1 cellular context compared by ENCODE assay signal in the genomic region with DNA sequence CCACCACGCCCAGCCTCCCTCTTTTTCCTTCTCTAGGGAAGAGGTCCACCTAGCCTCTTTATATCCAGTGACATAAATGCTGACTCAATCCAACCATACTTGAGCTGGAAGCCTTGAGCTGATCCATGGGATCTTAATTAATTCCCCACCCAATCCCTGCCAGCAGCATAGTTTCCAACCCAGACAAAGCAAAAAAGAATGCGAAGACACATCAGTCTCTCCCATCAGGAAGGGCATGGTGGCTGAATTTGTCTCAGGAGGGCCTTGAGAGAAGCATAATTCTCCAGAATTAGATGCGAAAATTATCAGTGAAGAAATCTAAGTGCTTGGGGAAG.
A peak's percentile ranks its signal among the peaks of the same experiment; 100 is the strongest.
TF ChIP-seq lines count a peak whose summit lies in the region.

No MANE protein-coding gene starts in this region.

TF ChIP-seq in HepG2, 621 proteins besides CTCF, POLR2A, EP300 and RAD21 (continued from another document and continues in another):
- TF ChIP-seq, protein P1, sequence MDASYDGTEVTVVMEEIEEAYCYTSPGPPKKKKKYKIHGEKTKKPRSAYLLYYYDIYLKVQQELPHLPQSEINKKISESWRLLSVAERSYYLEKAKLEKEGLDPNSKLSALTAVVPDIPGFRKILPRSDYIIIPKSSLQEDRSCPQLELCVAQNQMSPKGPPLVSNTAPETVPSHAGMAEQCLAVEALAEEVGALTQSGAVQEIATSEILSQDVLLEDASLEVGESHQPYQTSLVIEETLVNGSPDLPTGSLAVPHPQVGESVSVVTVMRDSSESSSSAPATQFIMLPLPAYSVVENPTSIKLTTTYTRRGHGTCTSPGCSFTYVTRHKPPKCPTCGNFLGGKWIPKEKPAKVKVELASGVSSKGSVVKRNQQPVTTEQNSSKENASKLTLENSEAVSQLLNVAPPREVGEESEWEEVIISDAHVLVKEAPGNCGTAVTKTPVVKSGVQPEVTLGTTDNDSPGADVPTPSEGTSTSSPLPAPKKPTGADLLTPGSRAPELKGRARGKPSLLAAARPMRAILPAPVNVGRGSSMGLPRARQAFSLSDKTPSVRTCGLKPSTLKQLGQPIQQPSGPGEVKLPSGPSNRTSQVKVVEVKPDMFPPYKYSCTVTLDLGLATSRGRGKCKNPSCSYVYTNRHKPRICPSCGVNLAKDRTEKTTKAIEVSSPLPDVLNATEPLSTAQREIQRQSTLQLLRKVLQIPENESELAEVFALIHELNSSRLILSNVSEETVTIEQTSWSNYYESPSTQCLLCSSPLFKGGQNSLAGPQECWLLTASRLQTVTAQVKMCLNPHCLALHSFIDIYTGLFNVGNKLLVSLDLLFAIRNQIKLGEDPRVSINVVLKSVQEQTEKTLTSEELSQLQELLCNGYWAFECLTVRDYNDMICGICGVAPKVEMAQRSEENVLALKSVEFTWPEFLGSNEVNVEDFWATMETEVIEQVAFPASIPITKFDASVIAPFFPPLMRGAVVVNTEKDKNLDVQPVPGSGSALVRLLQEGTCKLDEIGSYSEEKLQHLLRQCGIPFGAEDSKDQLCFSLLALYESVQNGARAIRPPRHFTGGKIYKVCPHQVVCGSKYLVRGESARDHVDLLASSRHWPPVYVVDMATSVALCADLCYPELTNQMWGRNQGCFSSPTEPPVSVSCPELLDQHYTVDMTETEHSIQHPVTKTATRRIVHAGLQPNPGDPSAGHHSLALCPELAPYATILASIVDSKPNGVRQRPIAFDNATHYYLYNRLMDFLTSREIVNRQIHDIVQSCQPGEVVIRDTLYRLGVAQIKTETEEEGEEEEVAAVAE (CRISPR knock-in tag; IDR thresholded peaks at IDR 0.05; ENCODE audit: borderline replicate concordance), result no peak
- TF ChIP-seq ZNF839 (CRISPR knock-in tag; IDR thresholded peaks at IDR 0.05; ENCODE audit: borderline replicate concordance) (no peak), PTBP1 (IDR thresholded peaks at IDR 0.05; ENCODE audit: low read depth, low read length, poor library complexity, severe bottlenecking) (no peak), ZNF724P (CRISPR knock-in tag; IDR thresholded peaks at IDR 0.05; ENCODE audit: borderline replicate concordance) (no peak), KLF12 (CRISPR knock-in tag; IDR thresholded peaks at IDR 0.05; ENCODE audit: borderline replicate concordance) (no peak), TRIM24 (CRISPR knock-in tag; IDR thresholded peaks at IDR 0.05) (no peak), ZNF569 (CRISPR knock-in tag; IDR thresholded peaks at IDR 0.05; ENCODE audit: borderline replicate concordance) (no peak), SYNCRIP (IDR thresholded peaks at IDR 0.05; ENCODE audit: insufficient read depth, low read depth, low read length) (no peak), ZNF563 (CRISPR knock-in tag; IDR thresholded peaks at IDR 0.05) (no peak), SAP130 (CRISPR knock-in tag; IDR thresholded peaks at IDR 0.05; ENCODE audit: low read depth) (no peak), GZF1 (CRISPR knock-in tag; IDR thresholded peaks at IDR 0.05) (no peak), ZNF564 (CRISPR knock-in tag; IDR thresholded peaks at IDR 0.05) (no peak), ZNF737 (CRISPR knock-in tag; IDR thresholded peaks at IDR 0.05; ENCODE audit: borderline replicate concordance) (no peak), ETV6 (CRISPR knock-in tag; conservative IDR thresholded peaks at IDR 0.05) (no peak), ZNF615 (CRISPR knock-in tag; IDR thresholded peaks at IDR 0.05; ENCODE audit: borderline replicate concordance) (0 out of 2 replicates have a peak, but pooled peaks have one; percentile 41), SIN3B (IDR thresholded peaks at IDR 0.05; ENCODE audit: low read length) (no peak), KLF9 (CRISPR knock-in tag; IDR thresholded peaks at IDR 0.05; ENCODE audit: low read depth) (no peak), ZNF3 (CRISPR knock-in tag; IDR thresholded peaks at IDR 0.05) (no peak), ZFP37 (CRISPR knock-in tag; IDR thresholded peaks at IDR 0.05; ENCODE audit: borderline replicate concordance) (no peak), ZNF772 (CRISPR knock-in tag; IDR thresholded peaks at IDR 0.05) (no peak), NPAS2 (CRISPR knock-in tag; IDR thresholded peaks at IDR 0.05; ENCODE audit: borderline replicate concordance) (no peak), FOXA1 (IDR thresholded peaks at IDR 0.05) (no peak), FOXA1 (CRISPR knock-in tag; IDR thresholded peaks at IDR 0.05) (no peak), ZSCAN31 (CRISPR knock-in tag; IDR thresholded peaks at IDR 0.05; ENCODE audit: low read depth) (no peak), GABPB1 (CRISPR knock-in tag; IDR thresholded peaks at IDR 0.05) (no peak), CC2D1A (CRISPR knock-in tag; IDR thresholded peaks at IDR 0.05) (no peak), ZFP36 (IDR thresholded peaks at IDR 0.05; ENCODE audit: borderline replicate concordance, low read depth, low read length, partially characterized antibody) (no peak), TBX2 (CRISPR knock-in tag; IDR thresholded peaks at IDR 0.05; ENCODE audit: borderline replicate concordance) (no peak), CHD4 (IDR thresholded peaks at IDR 0.05; ENCODE audit: borderline replicate concordance, low read length) (peak; percentile 99), ZNF589 (CRISPR knock-in tag; conservative IDR thresholded peaks at IDR 0.05) (no peak), LCORL (IDR thresholded peaks at IDR 0.05) (no peak), LCORL (CRISPR knock-in tag; IDR thresholded peaks at IDR 0.05) (0 out of 2 replicates have a peak, but pooled peaks have one; percentile 14)
- TF ChIP-seq, protein P2, sequence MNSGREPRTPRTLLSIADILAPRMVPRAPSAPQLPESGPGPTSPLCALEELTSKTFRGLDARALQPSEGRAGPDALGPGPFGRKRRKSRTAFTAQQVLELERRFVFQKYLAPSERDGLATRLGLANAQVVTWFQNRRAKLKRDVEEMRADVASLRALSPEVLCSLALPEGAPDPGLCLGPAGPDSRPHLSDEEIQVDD (CRISPR knock-in tag; IDR thresholded peaks at IDR 0.05; ENCODE audit: borderline replicate concordance), result no peak
- TF ChIP-seq, protein P3, sequence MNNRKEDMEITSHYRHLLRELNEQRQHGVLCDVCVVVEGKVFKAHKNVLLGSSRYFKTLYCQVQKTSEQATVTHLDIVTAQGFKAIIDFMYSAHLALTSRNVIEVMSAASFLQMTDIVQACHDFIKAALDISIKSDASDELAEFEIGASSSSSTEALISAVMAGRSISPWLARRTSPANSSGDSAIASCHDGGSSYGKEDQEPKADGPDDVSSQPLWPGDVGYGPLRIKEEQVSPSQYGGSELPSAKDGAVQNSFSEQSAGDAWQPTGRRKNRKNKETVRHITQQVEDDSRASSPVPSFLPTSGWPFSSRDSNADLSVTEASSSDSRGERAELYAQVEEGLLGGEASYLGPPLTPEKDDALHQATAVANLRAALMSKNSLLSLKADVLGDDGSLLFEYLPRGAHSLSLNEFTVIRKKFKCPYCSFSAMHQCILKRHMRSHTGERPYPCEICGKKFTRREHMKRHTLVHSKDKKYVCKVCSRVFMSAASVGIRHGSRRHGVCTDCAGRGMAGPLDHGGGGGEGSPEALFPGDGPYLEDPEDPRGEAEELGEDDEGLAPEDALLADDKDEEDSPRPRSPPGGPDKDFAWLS (CRISPR knock-in tag; IDR thresholded peaks at IDR 0.05; ENCODE audit: borderline replicate concordance), result no peak
- TF ChIP-seq, protein P4, sequence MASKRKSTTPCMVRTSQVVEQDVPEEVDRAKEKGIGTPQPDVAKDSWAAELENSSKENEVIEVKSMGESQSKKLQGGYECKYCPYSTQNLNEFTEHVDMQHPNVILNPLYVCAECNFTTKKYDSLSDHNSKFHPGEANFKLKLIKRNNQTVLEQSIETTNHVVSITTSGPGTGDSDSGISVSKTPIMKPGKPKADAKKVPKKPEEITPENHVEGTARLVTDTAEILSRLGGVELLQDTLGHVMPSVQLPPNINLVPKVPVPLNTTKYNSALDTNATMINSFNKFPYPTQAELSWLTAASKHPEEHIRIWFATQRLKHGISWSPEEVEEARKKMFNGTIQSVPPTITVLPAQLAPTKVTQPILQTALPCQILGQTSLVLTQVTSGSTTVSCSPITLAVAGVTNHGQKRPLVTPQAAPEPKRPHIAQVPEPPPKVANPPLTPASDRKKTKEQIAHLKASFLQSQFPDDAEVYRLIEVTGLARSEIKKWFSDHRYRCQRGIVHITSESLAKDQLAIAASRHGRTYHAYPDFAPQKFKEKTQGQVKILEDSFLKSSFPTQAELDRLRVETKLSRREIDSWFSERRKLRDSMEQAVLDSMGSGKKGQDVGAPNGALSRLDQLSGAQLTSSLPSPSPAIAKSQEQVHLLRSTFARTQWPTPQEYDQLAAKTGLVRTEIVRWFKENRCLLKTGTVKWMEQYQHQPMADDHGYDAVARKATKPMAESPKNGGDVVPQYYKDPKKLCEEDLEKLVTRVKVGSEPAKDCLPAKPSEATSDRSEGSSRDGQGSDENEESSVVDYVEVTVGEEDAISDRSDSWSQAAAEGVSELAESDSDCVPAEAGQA (IDR thresholded peaks at IDR 0.05; ENCODE audit: low read depth), result no peak
- TF ChIP-seq, protein P4 (CRISPR knock-in tag; IDR thresholded peaks at IDR 0.05; ENCODE audit: borderline replicate concordance), result no peak
- TF ChIP-seq, protein P5, sequence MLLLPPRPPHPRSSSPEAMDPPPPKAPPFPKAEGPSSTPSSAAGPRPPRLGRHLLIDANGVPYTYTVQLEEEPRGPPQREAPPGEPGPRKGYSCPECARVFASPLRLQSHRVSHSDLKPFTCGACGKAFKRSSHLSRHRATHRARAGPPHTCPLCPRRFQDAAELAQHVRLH (CRISPR knock-in tag; IDR thresholded peaks at IDR 0.05; ENCODE audit: borderline replicate concordance, low read depth), result no peak
- TF ChIP-seq, protein P6, sequence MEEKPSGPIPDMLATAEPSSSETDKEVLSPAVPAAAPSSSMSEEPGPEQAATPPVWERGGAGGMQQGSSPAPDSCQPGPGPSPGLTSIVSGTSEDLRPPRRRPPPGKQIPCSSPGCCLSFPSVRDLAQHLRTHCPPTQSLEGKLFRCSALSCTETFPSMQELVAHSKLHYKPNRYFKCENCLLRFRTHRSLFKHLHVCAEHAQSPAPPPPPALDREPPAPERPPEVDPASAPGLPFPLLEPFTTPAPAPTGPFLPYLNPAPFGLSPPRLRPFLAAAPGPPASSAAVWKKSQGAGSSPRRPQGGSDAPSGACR (CRISPR knock-in tag; IDR thresholded peaks at IDR 0.05), result no peak
- TF ChIP-seq, protein P7, sequence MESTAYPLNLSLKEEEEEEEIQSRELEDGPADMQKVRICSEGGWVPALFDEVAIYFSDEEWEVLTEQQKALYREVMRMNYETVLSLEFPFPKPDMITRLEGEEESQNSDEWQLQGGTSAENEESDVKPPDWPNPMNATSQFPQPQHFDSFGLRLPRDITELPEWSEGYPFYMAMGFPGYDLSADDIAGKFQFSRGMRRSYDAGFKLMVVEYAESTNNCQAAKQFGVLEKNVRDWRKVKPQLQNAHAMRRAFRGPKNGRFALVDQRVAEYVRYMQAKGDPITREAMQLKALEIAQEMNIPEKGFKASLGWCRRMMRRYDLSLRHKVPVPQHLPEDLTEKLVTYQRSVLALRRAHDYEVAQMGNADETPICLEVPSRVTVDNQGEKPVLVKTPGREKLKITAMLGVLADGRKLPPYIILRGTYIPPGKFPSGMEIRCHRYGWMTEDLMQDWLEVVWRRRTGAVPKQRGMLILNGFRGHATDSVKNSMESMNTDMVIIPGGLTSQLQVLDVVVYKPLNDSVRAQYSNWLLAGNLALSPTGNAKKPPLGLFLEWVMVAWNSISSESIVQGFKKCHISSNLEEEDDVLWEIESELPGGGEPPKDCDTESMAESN (CRISPR knock-in tag; conservative IDR thresholded peaks at IDR 0.05), result no peak
- TF ChIP-seq, protein P8, sequence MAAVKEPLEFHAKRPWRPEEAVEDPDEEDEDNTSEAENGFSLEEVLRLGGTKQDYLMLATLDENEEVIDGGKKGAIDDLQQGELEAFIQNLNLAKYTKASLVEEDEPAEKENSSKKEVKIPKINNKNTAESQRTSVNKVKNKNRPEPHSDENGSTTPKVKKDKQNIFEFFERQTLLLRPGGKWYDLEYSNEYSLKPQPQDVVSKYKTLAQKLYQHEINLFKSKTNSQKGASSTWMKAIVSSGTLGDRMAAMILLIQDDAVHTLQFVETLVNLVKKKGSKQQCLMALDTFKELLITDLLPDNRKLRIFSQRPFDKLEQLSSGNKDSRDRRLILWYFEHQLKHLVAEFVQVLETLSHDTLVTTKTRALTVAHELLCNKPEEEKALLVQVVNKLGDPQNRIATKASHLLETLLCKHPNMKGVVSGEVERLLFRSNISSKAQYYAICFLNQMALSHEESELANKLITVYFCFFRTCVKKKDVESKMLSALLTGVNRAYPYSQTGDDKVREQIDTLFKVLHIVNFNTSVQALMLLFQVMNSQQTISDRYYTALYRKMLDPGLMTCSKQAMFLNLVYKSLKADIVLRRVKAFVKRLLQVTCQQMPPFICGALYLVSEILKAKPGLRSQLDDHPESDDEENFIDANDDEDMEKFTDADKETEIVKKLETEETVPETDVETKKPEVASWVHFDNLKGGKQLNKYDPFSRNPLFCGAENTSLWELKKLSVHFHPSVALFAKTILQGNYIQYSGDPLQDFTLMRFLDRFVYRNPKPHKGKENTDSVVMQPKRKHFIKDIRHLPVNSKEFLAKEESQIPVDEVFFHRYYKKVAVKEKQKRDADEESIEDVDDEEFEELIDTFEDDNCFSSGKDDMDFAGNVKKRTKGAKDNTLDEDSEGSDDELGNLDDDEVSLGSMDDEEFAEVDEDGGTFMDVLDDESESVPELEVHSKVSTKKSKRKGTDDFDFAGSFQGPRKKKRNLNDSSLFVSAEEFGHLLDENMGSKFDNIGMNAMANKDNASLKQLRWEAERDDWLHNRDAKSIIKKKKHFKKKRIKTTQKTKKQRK (IDR thresholded peaks at IDR 0.05; ENCODE audit: low read length), result no peak
- TF ChIP-seq, protein P9, sequence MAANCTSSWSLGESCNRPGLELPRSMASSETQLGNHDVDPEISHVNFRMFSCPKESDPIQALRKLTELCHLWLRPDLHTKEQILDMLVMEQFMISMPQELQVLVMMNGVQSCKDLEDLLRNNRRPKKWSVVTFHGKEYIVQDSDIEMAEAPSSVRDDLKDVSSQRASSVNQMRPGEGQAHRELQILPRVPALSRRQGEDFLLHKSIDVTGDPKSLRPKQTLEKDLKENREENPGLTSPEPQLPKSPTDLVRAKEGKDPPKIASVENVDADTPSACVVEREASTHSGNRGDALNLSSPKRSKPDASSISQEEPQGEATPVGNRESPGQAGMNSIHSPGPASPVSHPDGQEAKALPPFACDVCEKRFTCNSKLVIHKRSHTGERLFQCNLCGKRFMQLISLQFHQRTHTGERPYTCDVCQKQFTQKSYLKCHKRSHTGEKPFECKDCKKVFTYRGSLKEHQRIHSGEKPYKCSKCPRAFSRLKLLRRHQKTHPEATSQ (CRISPR knock-in tag; IDR thresholded peaks at IDR 0.05; ENCODE audit: borderline replicate concordance), result no peak
